Comparison of ENCODE assay signal across 9 cellular contexts in the genomic region with DNA sequence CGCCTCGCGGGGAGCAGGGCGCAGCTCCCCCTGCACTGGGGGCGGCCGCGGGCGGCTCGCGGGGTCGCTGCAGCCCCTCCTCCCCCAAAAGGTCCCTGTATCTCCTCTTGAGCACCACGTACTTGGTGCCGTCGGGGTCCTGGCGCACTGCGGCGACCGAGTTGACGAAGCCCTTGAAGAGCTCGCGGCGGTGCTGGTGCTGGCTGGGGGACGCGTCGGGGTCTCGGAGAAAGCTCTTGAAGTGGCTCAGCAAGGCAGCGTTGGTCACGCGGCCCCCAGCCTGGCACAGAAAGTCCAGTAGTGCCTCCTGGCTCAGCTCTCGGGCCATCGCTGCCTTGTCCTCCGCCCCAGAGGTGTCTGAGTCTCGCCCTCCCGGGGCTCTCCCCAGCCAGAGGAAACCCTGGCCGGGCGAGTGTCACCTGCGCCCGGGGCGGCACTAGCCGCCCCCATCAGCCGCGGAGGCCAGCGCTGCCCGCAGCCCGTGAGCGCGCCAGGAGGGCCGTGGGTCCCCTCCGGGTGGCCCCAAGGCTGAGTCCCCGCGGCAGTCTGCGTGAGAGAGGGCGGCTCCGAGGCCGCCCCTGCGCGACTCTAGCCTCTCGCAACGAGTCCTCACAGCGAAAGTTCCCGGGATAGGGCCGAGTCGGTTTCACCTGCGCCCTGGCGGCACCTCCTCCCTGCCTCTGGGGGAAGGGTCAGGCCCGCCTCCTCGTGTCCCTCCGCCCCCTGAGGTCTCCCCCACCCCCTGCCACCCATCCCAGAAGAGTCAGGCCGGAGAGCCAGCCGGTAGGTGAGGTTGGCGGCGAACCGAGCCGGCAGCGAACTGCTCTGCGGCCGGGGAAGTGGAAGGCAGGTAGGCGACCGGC. TPM values are rescaled to one million over a fixed set of nuclear protein-coding genes. Genes with fewer than 3 reads are reported as not detected.
DNase-seq lines count a peak whose midpoint lies in the region; ATAC-seq and TF ChIP-seq lines count a peak whose summit lies in the region.
"Had no signal": no experiment of that assay in that cellular context is flagged by ENCODE, and none has a peak within 500 bp of the region (broad histone marks: within the 10 kb centered on the region; RNA-seq: fewer than 3 reads in every experiment).

A gene with protein sequence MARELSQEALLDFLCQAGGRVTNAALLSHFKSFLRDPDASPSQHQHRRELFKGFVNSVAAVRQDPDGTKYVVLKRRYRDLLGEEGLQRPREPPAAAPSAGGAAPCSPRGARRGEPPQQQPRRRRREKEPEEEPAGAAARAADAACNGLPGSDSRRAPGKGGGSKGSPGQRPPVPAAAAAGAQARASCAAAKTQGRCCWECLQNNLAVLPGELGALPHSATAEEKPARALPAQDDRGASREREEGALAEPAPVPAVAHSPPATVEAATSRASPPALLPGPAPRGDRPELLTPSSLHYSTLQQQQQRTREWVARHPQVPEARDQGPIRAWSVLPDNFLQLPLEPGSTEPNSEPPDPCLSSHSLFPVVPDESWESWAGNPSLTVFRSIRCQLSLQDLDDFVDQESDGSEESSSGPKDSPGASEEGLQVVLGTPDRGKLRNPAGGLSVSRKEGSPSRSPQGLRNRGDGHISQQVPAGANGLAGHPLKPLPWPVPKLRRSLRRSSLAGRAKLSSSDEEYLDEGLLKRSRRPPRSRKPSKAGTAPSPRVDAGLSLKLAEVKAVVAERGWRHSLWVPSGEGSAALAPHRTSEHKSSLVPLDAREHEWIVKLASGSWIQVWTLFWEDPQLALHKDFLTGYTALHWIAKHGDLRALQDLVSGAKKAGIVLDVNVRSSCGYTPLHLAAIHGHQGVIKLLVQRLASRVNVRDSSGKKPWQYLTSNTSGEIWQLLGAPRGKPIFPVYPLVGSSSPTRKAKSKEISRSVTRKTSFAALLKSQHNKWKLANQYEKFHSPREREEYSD (minus strand): TSS at position 623 of the 863 bp plus-strand sequence. CDS start 295 bp downstream, at position 328.

- H3K36me3 Mint-ChIP-seq in activated T-helper 2 cell treated with anti-CD3 and anti-CD28 coated beads, Interferon-gamma antibody, Interleukin-2, Interleukin-4, amounts not matched to agents 10 μg/mL and 5 μg/mL and 100 μg/mL, durations not matched to agents 14 hours and 24 hours and 36 hours (ENCODE audit: low read depth), result no peaks in the 10 kb centered on the region
- H3K36me3 Mint-ChIP-seq in osteocyte (ENCODE audit: unreplicated experiment), result no peaks in the 10 kb centered on the region

- peak within 1 kb of the TSS; percentile 34 for H3K4me3 Mint-ChIP-seq in activated T-helper 2 cell treated with anti-CD3 and anti-CD28 coated beads, Interferon-gamma antibody, Interleukin-2, Interleukin-4, amounts not matched to agents 10 μg/mL and 5 μg/mL and 100 μg/mL, durations not matched to agents 14 hours and 24 hours and 36 hours (ENCODE audit: low read depth)
- peak within 1 kb of the TSS; percentile 70 for H3K4me3 Mint-ChIP-seq in osteocyte (ENCODE audit: unreplicated experiment)
- H3K4me3 Mint-ChIP-seq: dendritic cell treated with granulocyte-macrophage colony-stimulating factor and Interleukin-4, amounts not matched to agents 40 ng/mL and 50 ng/mL, for 4 days had no signal

- H2AFZ ChIP-seq in ACC112 (ENCODE audit: low read length, unreplicated experiment), result peak within 1 kb of the TSS; percentile 32

- H3K27ac Mint-ChIP-seq in activated T-helper 2 cell treated with anti-CD3 and anti-CD28 coated beads, Interferon-gamma antibody, Interleukin-2, Interleukin-4, amounts not matched to agents 10 μg/mL and 5 μg/mL and 100 μg/mL, durations not matched to agents 14 hours and 24 hours and 36 hours, result no peak within 1 kb of the TSS
- no peak within 1 kb of the TSS for H3K27ac Mint-ChIP-seq in osteocyte (ENCODE audit: unreplicated experiment)
- H3K27ac Mint-ChIP-seq: dendritic cell treated with granulocyte-macrophage colony-stimulating factor and Interleukin-4, amounts not matched to agents 40 ng/mL and 50 ng/mL, for 4 days had no signal

- H3K27ac ChIP-seq in ACC112 (ENCODE audit: low read depth, low read length), result no peak within 1 kb of the TSS
- H3K27ac ChIP-seq in foreskin keratinocyte, result no peak within 1 kb of the TSS

- H3K27me3 Mint-ChIP-seq in activated T-helper 2 cell treated with anti-CD3 and anti-CD28 coated beads, Interferon-gamma antibody, Interleukin-2, Interleukin-4, amounts not matched to agents 10 μg/mL and 5 μg/mL and 100 μg/mL, durations not matched to agents 14 hours and 24 hours and 36 hours (ENCODE audit: low read depth), result peaks cover 47% of the 10 kb centered on the region
- H3K27me3 Mint-ChIP-seq in osteocyte (ENCODE audit: unreplicated experiment), result peaks cover 11% of the 10 kb centered on the region

- ATAC-seq in GM19351 (IDR thresholded peaks at IDR 0.05; ENCODE audit: unreplicated experiment) (peak; percentile 53), foreskin keratinocyte (peak; percentile 61)

- no peaks in the 10 kb centered on the region for H3K36me3 ChIP-seq in ACC112 (ENCODE audit: insufficient read depth, low read length)

- no peak for TF ChIP-seq CTCF in foreskin keratinocyte (conservative IDR thresholded peaks at IDR 0.05)
- TF ChIP-seq CTCF in osteocyte (IDR thresholded peaks at IDR 0.05), result no peak

- peaks cover 93% of the 10 kb centered on the region for H3K27me3 ChIP-seq in ACC112 (ENCODE audit: insufficient read depth, low read length)
- peaks cover 89% of the 10 kb centered on the region for H3K27me3 ChIP-seq in foreskin keratinocyte

- intact Hi-C loops in activated T-helper 2 cell treated with anti-CD3 and anti-CD28 coated beads, Interferon-gamma antibody, Interleukin-2, Interleukin-4, amounts not matched to agents 10 μg/mL and 5 μg/mL and 100 μg/mL, durations not matched to agents 14 hours and 24 hours and 36 hours (cut with micrococcal nuclease), result no loop called here

- no peaks in the 10 kb centered on the region for H3K79me2 ChIP-seq in ACC112 (ENCODE audit: control insufficient read depth, insufficient read depth, low read length, unreplicated experiment)

- H3K4me1 Mint-ChIP-seq in activated T-helper 2 cell treated with anti-CD3 and anti-CD28 coated beads, Interferon-gamma antibody, Interleukin-2, Interleukin-4, amounts not matched to agents 10 μg/mL and 5 μg/mL and 100 μg/mL, durations not matched to agents 14 hours and 24 hours and 36 hours (ENCODE audit: low read depth), result peaks cover 6% of the 10 kb centered on the region
- H3K4me1 Mint-ChIP-seq in osteocyte (ENCODE audit: unreplicated experiment), result peaks cover 12% of the 10 kb centered on the region

- H3K4me1 ChIP-seq in ACC112 (ENCODE audit: control insufficient read depth, insufficient read depth, low read length, unreplicated experiment) (no peaks in the 10 kb centered on the region), foreskin keratinocyte (peaks cover 4% of the 10 kb centered on the region)

- no peaks in the 10 kb centered on the region for H3K9me3 Mint-ChIP-seq in activated T-helper 2 cell treated with anti-CD3 and anti-CD28 coated beads, Interferon-gamma antibody, Interleukin-2, Interleukin-4, amounts not matched to agents 10 μg/mL and 5 μg/mL and 100 μg/mL, durations not matched to agents 14 hours and 24 hours and 36 hours
- H3K9me3 Mint-ChIP-seq in osteocyte (ENCODE audit: unreplicated experiment), result no peaks in the 10 kb centered on the region
- H3K9me3 Mint-ChIP-seq: dendritic cell treated with granulocyte-macrophage colony-stimulating factor and Interleukin-4, amounts not matched to agents 40 ng/mL and 50 ng/mL, for 4 days had no signal

- DNase-seq in NCI-H2029 treated with DMSO at 0.1 percent for 48 hours (lab: John Stamatoyannopoulos, UW) (peak; percentile 39), foreskin keratinocyte (no peak), osteocyte (ENCODE audit: extremely low spot score, unreplicated experiment) (no peak), CD1c-positive myeloid dendritic cell (ENCODE audit: extremely low spot score) (no peak), SHP77 treated with DMSO at 0.1 percent for 48 hours (lab: John Stamatoyannopoulos, UW) (no peak)
- DNase-seq in activated T-helper 2 cell treated with anti-CD3 and anti-CD28 coated beads, Interferon-gamma antibody, Interleukin-2, Interleukin-4, amounts not matched to agents 10 μg/mL and 5 μg/mL and 100 μg/mL, durations not matched to agents 14 hours and 24 hours and 36 hours (ENCODE audit: low spot score), result no peak

- H3K4me3 ChIP-seq in ACC112 (ENCODE audit: low read depth, low read length), result peak within 1 kb of the TSS; percentile 61

RNA-seq across cellular contexts. Expression of the gene that starts here (rescaled TPM):
- not detected in 2 replicates for total RNA-seq in activated T-helper 2 cell treated with anti-CD3 and anti-CD28 coated beads, Interferon-gamma antibody, Interleukin-2, Interleukin-4, amounts not matched to agents 10 μg/mL and 5 μg/mL and 100 μg/mL, durations not matched to agents 14 hours and 24 hours and 36 hours
- total RNA-seq in foreskin keratinocyte (0.03 and 0.07 TPM in 2 replicates), osteocyte (0.75 and 0.91 TPM in 2 replicates)
- polyA plus RNA-seq in foreskin keratinocyte, result not detected in 2 replicates

Comparison
In these comparisons a context has a peak if more than half of its experiments do, and no peak if none do; other contexts are left out.
1. Peak in ATAC-seq in foreskin keratinocyte; RNA of the gene not detected or under 1 TPM.